10 cellular contexts compared by ENCODE assay signal in the genomic region with DNA sequence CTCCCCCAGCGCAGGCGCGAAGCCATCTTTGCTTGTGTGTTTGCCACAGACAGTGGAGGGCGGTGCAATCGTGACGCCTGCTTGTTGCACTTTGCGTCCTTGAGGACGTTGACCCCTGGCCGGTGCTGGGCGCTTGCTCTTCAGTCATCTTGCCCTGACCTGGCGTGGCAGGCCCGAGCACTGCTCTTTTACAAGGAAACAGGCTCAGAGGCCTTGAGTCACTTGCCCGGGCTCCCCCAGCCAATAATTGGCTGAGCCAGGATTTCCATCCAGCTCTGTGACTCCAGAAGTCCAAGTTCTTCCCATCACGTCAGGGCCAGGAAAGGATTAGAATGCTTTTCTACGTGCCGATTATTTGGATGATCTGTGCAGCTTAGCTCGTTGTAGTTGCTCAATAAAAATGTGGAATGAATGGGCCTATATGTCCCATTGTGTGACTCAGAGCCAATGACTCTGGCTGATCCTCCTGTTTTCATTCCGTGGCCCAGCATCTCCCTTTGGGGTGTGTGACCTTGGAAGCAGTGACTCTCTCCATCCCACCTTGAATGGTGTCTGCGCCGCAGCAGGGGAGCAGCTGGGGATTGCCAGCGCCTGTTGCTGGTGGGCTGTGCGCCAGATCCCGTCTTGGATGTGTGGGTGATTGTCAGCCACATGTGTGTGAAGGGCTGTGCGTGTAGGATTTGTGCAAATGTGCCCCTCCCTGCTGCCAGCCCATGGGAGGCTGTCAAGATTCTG.
DNase-seq lines count a peak whose midpoint lies in the region; ATAC-seq and TF ChIP-seq lines count a peak whose summit lies in the region.
"Had no signal": no experiment of that assay in that cellular context is flagged by ENCODE, and none has a peak within 500 bp of the region (broad histone marks: within the 10 kb centered on the region; RNA-seq: fewer than 3 reads in every experiment).

No MANE protein-coding gene starts in this region.

- intact Hi-C loops in left lung (cut with DNase I) (no loop called here), transverse colon (cut with DNase I; ENCODE audit: low total_unique reads) (loop anchor here (1.0 kb wide), 1 partner anchor 18 kb away; no protein-coding TSS in a partner anchor)

- H3K4me1 Mint-ChIP-seq in activated T-cell treated with anti-CD3 and anti-CD28 coated beads, Interleukin-2, amount 50 U/mL, for 24 hours (ENCODE audit: low read depth), result peaks cover 25% of the 10 kb centered on the region
- H3K4me1 Mint-ChIP-seq in activated T-cell treated with anti-CD3 and anti-CD28 coated beads, Interleukin-2, amount 50 U/mL, for 4 hours (ENCODE audit: low read depth), result peaks cover 24% of the 10 kb centered on the region

- H3K9me3 Mint-ChIP-seq in activated T-cell treated with anti-CD3 and anti-CD28 coated beads, Interleukin-2, amount 50 U/mL, for 24 hours, result no peaks in the 10 kb centered on the region
- no peaks in the 10 kb centered on the region for H3K9me3 Mint-ChIP-seq in activated T-cell treated with anti-CD3 and anti-CD28 coated beads, Interleukin-2, amount 50 U/mL, for 4 hours

- no peak for TF ChIP-seq CTCF in brain microvascular endothelial cell (IDR thresholded peaks at IDR 0.05; ENCODE audit: low read depth, low read length, missing control alignments)
- TF ChIP-seq CTCF in left lung (IDR thresholded peaks at IDR 0.05), result no peak
- TF ChIP-seq CTCF in transverse colon (IDR thresholded peaks at IDR 0.05), result no peak

- in situ Hi-C loops in brain microvascular endothelial cell (cut with HindIII; ENCODE audit: low pct_ligation_motif_present, low sequenced_read_pairs) (no loop called here), transverse colon (cut with MboI; ENCODE audit: low pct_ligation_motif_present in 1 of 4, low pct_unique_long_range_greater_than_20kb in 1 of 4, low sequenced_read_pairs in 3 of 4) (no loop called here)

- peak; percentile 23 for DNase-seq in activated T-cell treated with anti-CD3 and anti-CD28 coated beads, Interleukin-2, amount 50 U/mL, for 24 hours
- no peak for DNase-seq in activated T-cell treated with anti-CD3 and anti-CD28 coated beads, Interleukin-2, amount 50 U/mL, for 4 hours
- DNase-seq in brain microvascular endothelial cell (peak; percentile 66), left lung (peak in 1 of 2 donors; percentile 48), transverse colon (peak; percentile 72), NCI-H510A treated with DMSO at 0.1 percent for 48 hours (lab: John Stamatoyannopoulos, UW) (no peak)
- no peak for DNase-seq in activated CD4-positive, CD25-positive, alpha-beta regulatory T cell (lab: John Stamatoyannopoulos, UW)
- no peak for DNase-seq in activated naive CD4-positive, alpha-beta T cell treated with Interleukin-2 at 50 U/mL for 16 hours
- DNase-seq: CD4-positive, CD25-positive, alpha-beta regulatory T cell; NCI-H2029 treated with DMSO at 0.1 percent for 48 hours had no signal

- peaks cover 5 to 26% of the 10 kb centered on the region in 2 donors for H3K4me1 ChIP-seq in left lung
- peaks cover 17 to 33% (median 26%) of the 10 kb centered on the region in 4 donors for H3K4me1 ChIP-seq in transverse colon

- ATAC-seq in activated T-cell treated with anti-CD3 and anti-CD28 coated beads, Interleukin-2, amount 50 U/mL, for 4 hours, result no peak
- peak; percentile 1 for ATAC-seq in left lung

- H3K27ac ChIP-seq in brain microvascular endothelial cell, result peak overlapping the region; percentile 40
- H3K27ac ChIP-seq in left lung, result peak overlapping the region; percentile 30 to 48
- peak overlapping the region; percentile 61 to 76 (median 69) for H3K27ac ChIP-seq in transverse colon

- H3K27me3 ChIP-seq in brain microvascular endothelial cell (replicated peaks), result no peaks in the 10 kb centered on the region
- H3K27me3 ChIP-seq in left lung, result no peaks in the 10 kb centered on the region
- H3K27me3 ChIP-seq in transverse colon, result no peaks in the 10 kb centered on the region

- no peaks in the 10 kb centered on the region for H3K27me3 Mint-ChIP-seq in activated T-cell treated with anti-CD3 and anti-CD28 coated beads, Interleukin-2, amount 50 U/mL, for 24 hours
- H3K27me3 Mint-ChIP-seq in activated T-cell treated with anti-CD3 and anti-CD28 coated beads, Interleukin-2, amount 50 U/mL, for 4 hours (ENCODE audit: low read depth), result no peaks in the 10 kb centered on the region
- H3K27me3 Mint-ChIP-seq: CD4-positive, CD25-positive, alpha-beta regulatory T cell had no signal

- H3K4me3 ChIP-seq in brain microvascular endothelial cell (ENCODE audit: low read depth, low read length), result no peak overlapping the region
- no peak overlapping the region for H3K4me3 ChIP-seq in left lung
- no peak overlapping the region for H3K4me3 ChIP-seq in transverse colon

- no peak overlapping the region for H3K27ac Mint-ChIP-seq in activated T-cell treated with anti-CD3 and anti-CD28 coated beads, Interleukin-2, amount 50 U/mL, for 24 hours

- no peak for TF ChIP-seq POLR2A in transverse colon (IDR thresholded peaks at IDR 0.05)

- H3K4me3 Mint-ChIP-seq in activated T-cell treated with anti-CD3 and anti-CD28 coated beads, Interleukin-2, amount 50 U/mL, for 24 hours, result no peak overlapping the region
- H3K4me3 Mint-ChIP-seq in activated T-cell treated with anti-CD3 and anti-CD28 coated beads, Interleukin-2, amount 50 U/mL, for 4 hours, result no peak overlapping the region
- H3K4me3 Mint-ChIP-seq: CD4-positive, CD25-positive, alpha-beta regulatory T cell had no signal

- 66% methylated on average over 24 of the region's 24 CpGs; no CpG with 5 or more reads in 1 of the 2 donors for WGBS in transverse colon (ENCODE audit: low coverage in 1 of 2), 2 donors

- H3K36me3 ChIP-seq in brain microvascular endothelial cell (replicated peaks) (no peaks in the 10 kb centered on the region), left lung (no peaks in the 10 kb centered on the region), transverse colon (no peaks in the 10 kb centered on the region)

- no peaks in the 10 kb centered on the region for H3K9me3 ChIP-seq in left lung
- no peaks in the 10 kb centered on the region for H3K9me3 ChIP-seq in transverse colon

- no peaks in the 10 kb centered on the region for H3K36me3 Mint-ChIP-seq in activated T-cell treated with anti-CD3 and anti-CD28 coated beads, Interleukin-2, amount 50 U/mL, for 24 hours (ENCODE audit: low read depth)
- H3K36me3 Mint-ChIP-seq in activated T-cell treated with anti-CD3 and anti-CD28 coated beads, Interleukin-2, amount 50 U/mL, for 4 hours (ENCODE audit: insufficient read depth), result no peaks in the 10 kb centered on the region
- H3K36me3 Mint-ChIP-seq: CD4-positive, CD25-positive, alpha-beta regulatory T cell had no signal

- TF ChIP-seq EP300 in transverse colon (IDR thresholded peaks at IDR 0.05; ENCODE audit: low read depth), result no peak

Comparison
In these comparisons a context has a peak if more than half of its experiments do, and no peak if none do; other contexts are left out.
1. DNase-seq: peak in activated T-cell treated with anti-CD3 and anti-CD28 coated beads, Interleukin-2, amount 50 U/mL, for 24 hours (single experiment), brain microvascular endothelial cell (single experiment) and transverse colon (single experiment); none in activated T-cell treated with anti-CD3 and anti-CD28 coated beads, Interleukin-2, amount 50 U/mL, for 4 hours (single experiment), activated CD4-positive, CD25-positive, alpha-beta regulatory T cell (0 of 4), NCI-H510A treated with DMSO at 0.1 percent for 48 hours (single experiment) and activated naive CD4-positive, alpha-beta T cell treated with Interleukin-2 at 50 U/mL for 16 hours (single experiment).
2. Peak in every context shown above with its lines, with median percentiles within 50 percentile points of each other: H3K27ac ChIP-seq.